In the genomic region with DNA sequence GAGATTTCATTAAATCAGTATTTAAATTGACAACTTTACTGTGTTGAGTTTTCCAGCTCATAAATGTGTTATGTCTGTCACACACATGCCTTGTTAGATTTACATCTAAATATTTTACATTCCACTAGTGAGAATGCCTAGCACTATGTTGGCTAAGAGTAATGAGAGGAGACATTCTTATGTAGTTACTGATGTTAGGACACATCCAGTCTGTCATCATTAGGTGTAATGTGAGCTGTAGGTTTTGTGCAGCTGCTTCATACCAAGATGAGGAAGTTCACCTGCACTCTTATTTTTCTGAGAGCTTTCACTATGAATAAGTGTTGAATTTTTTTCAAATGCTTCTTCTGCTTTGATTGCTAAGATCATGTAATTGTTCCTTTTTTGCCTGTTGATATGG, we compare ENCODE assay signal across 11 cellular contexts.
DNase-seq lines count a peak whose midpoint lies in the region; ATAC-seq and TF ChIP-seq lines count a peak whose summit lies in the region.
"Had no signal": no experiment of that assay in that cellular context is flagged by ENCODE, and none has a peak within 500 bp of the region (broad histone marks: within the 10 kb centered on the region; RNA-seq: fewer than 3 reads in every experiment).

No MANE protein-coding gene starts in this region.

- peak; percentile 63 for ATAC-seq in HG03025 (IDR thresholded peaks at IDR 0.05; ENCODE audit: low FRiP score, unreplicated experiment)
- ATAC-seq in activated CD4-positive, alpha-beta T cell treated with anti-CD3 and anti-CD28 coated beads for 36 hours = no peak
- ATAC-seq: HCT116, psoas muscle had no signal

- H3K4me1 Mint-ChIP-seq in activated CD4-positive, alpha-beta memory T cell treated with anti-CD3 and anti-CD28 coated beads for 36 hours (ENCODE audit: low read depth) = no peaks in the 10 kb centered on the region
- no peaks in the 10 kb centered on the region for H3K4me1 Mint-ChIP-seq in activated CD4-positive, alpha-beta T cell treated with anti-CD3 and anti-CD28 coated beads for 36 hours

- no peaks in the 10 kb centered on the region for H3K27me3 Mint-ChIP-seq in activated CD4-positive, alpha-beta memory T cell treated with anti-CD3 and anti-CD28 coated beads for 36 hours
- no peaks in the 10 kb centered on the region for H3K27me3 Mint-ChIP-seq in activated CD4-positive, alpha-beta T cell treated with anti-CD3 and anti-CD28 coated beads for 36 hours

- H3K4me1 ChIP-seq in osteoblast (ENCODE audit: insufficient read depth, low read length) = peaks cover 17% of the 10 kb centered on the region
- H3K4me1 ChIP-seq: psoas muscle had no signal

- peak overlapping the region; percentile 58 for H3K27ac ChIP-seq in osteoblast (ENCODE audit: low read depth, low read length)
- H3K27ac ChIP-seq: psoas muscle had no signal

- H3K9me3 ChIP-seq in osteoblast (ENCODE audit: low read depth, low read length) = no peaks in the 10 kb centered on the region
- H3K9me3 ChIP-seq: psoas muscle had no signal

- no peak overlapping the region for H2AFZ ChIP-seq in osteoblast (ENCODE audit: low read length)

- no peaks in the 10 kb centered on the region for H3K79me2 ChIP-seq in osteoblast (ENCODE audit: insufficient read depth, low read length)

- POLR2A ChIA-PET in activated CD4-positive, alpha-beta memory T cell treated with anti-CD3 and anti-CD28 coated beads for 36 hours (lab: Charles Lee) = no interaction called here
- POLR2A ChIA-PET in activated CD4-positive, alpha-beta T cell treated with anti-CD3 and anti-CD28 coated beads for 36 hours (lab: Charles Lee) = no interaction called here

- H3K36me3 Mint-ChIP-seq in activated CD4-positive, alpha-beta memory T cell treated with anti-CD3 and anti-CD28 coated beads for 36 hours = no peaks in the 10 kb centered on the region
- H3K36me3 Mint-ChIP-seq in activated CD4-positive, alpha-beta T cell treated with anti-CD3 and anti-CD28 coated beads for 36 hours (ENCODE audit: low read depth) = no peaks in the 10 kb centered on the region

- no peak overlapping the region for H3K4me3 Mint-ChIP-seq in activated CD4-positive, alpha-beta memory T cell treated with anti-CD3 and anti-CD28 coated beads for 36 hours
- no peak overlapping the region for H3K4me3 Mint-ChIP-seq in activated CD4-positive, alpha-beta T cell treated with anti-CD3 and anti-CD28 coated beads for 36 hours

- TF ChIP-seq CTCF in GM13977 (IDR thresholded peaks at IDR 0.05; ENCODE audit: extremely low read depth, insufficient read depth, missing control alignments) (no peak), osteoblast (IDR thresholded peaks at IDR 0.05; ENCODE audit: extremely low read depth, low read depth, low read length) (no peak)

- no peaks in the 10 kb centered on the region for H3K36me3 ChIP-seq in osteoblast (ENCODE audit: insufficient read depth, low read length)

- peaks cover 2% of the 10 kb centered on the region for H3K9me3 Mint-ChIP-seq in activated CD4-positive, alpha-beta memory T cell treated with anti-CD3 and anti-CD28 coated beads for 36 hours
- H3K9me3 Mint-ChIP-seq in activated CD4-positive, alpha-beta T cell treated with anti-CD3 and anti-CD28 coated beads for 36 hours (ENCODE audit: low read depth) = no peaks in the 10 kb centered on the region

- intact Hi-C loops in head of caudate nucleus (cut with DNase I) = no loop called here
- intact Hi-C loops in activated CD4-positive, alpha-beta memory T cell treated with anti-CD3 and anti-CD28 coated beads for 36 hours (cut with micrococcal nuclease) = no loop called here
- intact Hi-C loops in activated CD4-positive, alpha-beta T cell treated with anti-CD3 and anti-CD28 coated beads for 36 hours (cut with DNase I, micrococcal nuclease) = no loop called here

- DNase-seq in GM13977 (ENCODE audit: low spot score) = peak; percentile 36
- DNase-seq in astrocyte of the hippocampus (ENCODE audit: low read depth, low spot score) = peak; percentile 63
- peak; percentile 13 for DNase-seq in osteoblast (ENCODE audit: insufficient read length, low spot score, missing footprints)
- DNase-seq in head of caudate nucleus = no peak
- no peak for DNase-seq in activated CD4-positive, alpha-beta memory T cell treated with anti-CD3 and anti-CD28 coated beads for 36 hours
- DNase-seq in activated CD4-positive, alpha-beta T cell treated with anti-CD3 and anti-CD28 coated beads for 36 hours = no peak
- no peak for DNase-seq in activated naive CD4-positive, alpha-beta T cell (lab: John Stamatoyannopoulos, UW)
- DNase-seq: caudate nucleus, psoas muscle had no signal

- CTCF ChIA-PET in activated CD4-positive, alpha-beta memory T cell treated with anti-CD3 and anti-CD28 coated beads for 36 hours (lab: Charles Lee) = interaction anchor here (1.5 kb wide), 1 partner anchor 222 kb away, joined by 6 read pairs; no protein-coding TSS in a partner anchor
- CTCF ChIA-PET in activated CD4-positive, alpha-beta T cell treated with anti-CD3 and anti-CD28 coated beads for 36 hours (lab: Charles Lee) = no interaction called here

- no peaks in the 10 kb centered on the region for H3K27me3 ChIP-seq in osteoblast (ENCODE audit: insufficient read depth, low read length)

- peak overlapping the region; percentile 39 for H3K4me2 ChIP-seq in osteoblast (ENCODE audit: insufficient read depth, low read length)

- in situ Hi-C loops in GM13977 (cut with MboI; ENCODE audit: low pct_unique_long_range_greater_than_20kb, low sequenced_read_pairs, unreplicated experiment) = no loop called here

- H3K4me3 ChIP-seq in osteoblast (ENCODE audit: insufficient read depth, low read length) = no peak overlapping the region
- H3K4me3 ChIP-seq: psoas muscle had no signal

- no peaks in the 10 kb centered on the region for H4K20me1 ChIP-seq in osteoblast (ENCODE audit: insufficient read depth, low read length)

- no peak overlapping the region for H3K27ac Mint-ChIP-seq in activated CD4-positive, alpha-beta memory T cell treated with anti-CD3 and anti-CD28 coated beads for 36 hours
- H3K27ac Mint-ChIP-seq in activated CD4-positive, alpha-beta T cell treated with anti-CD3 and anti-CD28 coated beads for 36 hours = no peak overlapping the region

Comparison
In these comparisons a context has a peak if more than half of its experiments do, and no peak if none do; other contexts are left out.
1. DNase-seq: peak in GM13977 (single experiment), astrocyte of the hippocampus (single experiment) and osteoblast (single experiment); none in head of caudate nucleus (0 of 42), activated CD4-positive, alpha-beta memory T cell treated with anti-CD3 and anti-CD28 coated beads for 36 hours (single experiment), activated CD4-positive, alpha-beta T cell treated with anti-CD3 and anti-CD28 coated beads for 36 hours (single experiment) and activated naive CD4-positive, alpha-beta T cell (0 of 4).